In the genomic region with DNA sequence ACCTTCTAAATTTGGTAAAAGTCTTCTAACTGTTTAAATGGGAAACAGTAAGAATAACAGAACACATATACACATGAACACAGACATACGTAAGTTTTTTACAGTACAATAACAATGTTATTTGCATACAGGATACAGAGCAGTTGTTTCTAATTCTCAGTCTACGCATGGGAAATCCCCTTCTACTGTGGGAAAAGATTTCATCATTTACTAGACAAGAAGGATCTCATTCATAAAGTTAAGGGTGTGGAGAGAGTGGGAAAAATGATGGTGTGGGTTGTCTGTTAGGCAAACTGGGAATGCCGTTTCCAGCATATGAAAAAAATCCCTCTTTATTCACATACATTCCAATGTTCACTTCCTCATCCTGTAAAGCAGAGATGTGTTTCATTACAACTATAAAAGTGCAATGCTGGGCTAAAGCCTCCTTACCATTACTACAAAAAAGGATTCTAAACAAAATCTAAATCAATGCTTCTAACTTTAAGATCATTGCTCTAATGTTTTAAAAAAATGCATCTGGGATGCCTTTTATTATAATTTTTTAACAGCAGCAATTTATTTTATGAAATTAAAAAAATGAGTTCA, we compare ENCODE assay signal across 8 cellular contexts.
DNase-seq lines count a peak whose midpoint lies in the region; ATAC-seq and TF ChIP-seq lines count a peak whose summit lies in the region.

No MANE protein-coding gene starts in this region.

- H3K79me2 ChIP-seq in OCI-LY7 (ENCODE audit: insufficient read depth, low read depth, low read length) = no peaks in the 10 kb centered on the region

- H3K4me1 ChIP-seq in OCI-LY7 (ENCODE audit: insufficient read depth, low read length, poor library complexity, severe bottlenecking) (peaks cover 10% of the 10 kb centered on the region), left lung (no peaks in the 10 kb centered on the region)

- H3K27ac ChIP-seq in OCI-LY7 (ENCODE audit: low read depth, low read length, poor library complexity, severe bottlenecking) (no peak overlapping the region), left lung (no peak overlapping the region)

- H3K27me3 ChIP-seq in left lung = peaks cover 0 to 9% of the 10 kb centered on the region in 2 donors

- H3K4me3 ChIP-seq in HFF-Myc (replicated peaks; ENCODE audit: low read depth, low read length) (no peak overlapping the region), OCI-LY7 (ENCODE audit: low read depth, low read length, poor library complexity, severe bottlenecking) (no peak overlapping the region), left lung (no peak overlapping the region)

- H2AFZ ChIP-seq in OCI-LY7 (ENCODE audit: low read length) = no peak overlapping the region

- no peak overlapping the region for H3K27ac Mint-ChIP-seq in WTC11

- no peaks in the 10 kb centered on the region for H4K20me1 ChIP-seq in OCI-LY7 (ENCODE audit: insufficient read depth, low read length)

- no peaks in the 10 kb centered on the region for H3K36me3 Mint-ChIP-seq in WTC11

- H3K4me2 ChIP-seq in OCI-LY7 (ENCODE audit: low read length) = peak overlapping the region; percentile 54

- H3K9me3 ChIP-seq in OCI-LY7 (ENCODE audit: low read length) (no peaks in the 10 kb centered on the region), left lung (no peaks in the 10 kb centered on the region)

- ATAC-seq in GM18520 (IDR thresholded peaks at IDR 0.05; ENCODE audit: unreplicated experiment) (peak; percentile 94), left lung (peak; percentile 18), WTC11 (no peak)

- H3K9me3 Mint-ChIP-seq in WTC11 = peaks cover 3% of the 10 kb centered on the region; the same call in 1 of the 2 replicates

- BruUV-seq in OCI-LY7 (replicated peaks; lab: Mats Ljungman, UMichigan) = no TSS peak

- H3K27me3 Mint-ChIP-seq in WTC11 (ENCODE audit: low read depth) = no peaks in the 10 kb centered on the region

- H3K4me1 Mint-ChIP-seq in WTC11 = peaks cover 32% of the 10 kb centered on the region

- CTCF ChIA-PET in OCI-LY7 (lab: Charles Lee; ENCODE audit: unreplicated experiment) (no interaction called here), WTC11 (lab: Charles Lee) (interaction anchor here (1.1 kb wide), 1 partner anchor 10 kb away, joined by 3 read pairs; no protein-coding TSS in a partner anchor)

- H3K4me3 Mint-ChIP-seq in WTC11 = no peak overlapping the region

- POLR2A ChIA-PET in OCI-LY7 (lab: Charles Lee) = no interaction called here
- POLR2A ChIA-PET in WTC11 (lab: Charles Lee) = no interaction called here

- TF ChIP-seq CTCF in HFF-Myc (IDR thresholded peaks at IDR 0.05; ENCODE audit: low read depth, low read length, missing control alignments) (no peak), OCI-LY7 (conservative IDR thresholded peaks at IDR 0.05; ENCODE audit: low read length) (no peak), left lung (IDR thresholded peaks at IDR 0.05) (no peak), WTC11 (IDR thresholded peaks at IDR 0.05) (no peak)

- no peaks in the 10 kb centered on the region for H3K36me3 ChIP-seq in OCI-LY7 (ENCODE audit: insufficient read depth, low read length)
- no peaks in the 10 kb centered on the region for H3K36me3 ChIP-seq in left lung

- DNase-seq in HFF-Myc (ENCODE audit: extremely low read depth, low read depth) (peak; percentile 22), OCI-LY7 (ENCODE audit: low spot score) (peak; percentile 39), left lung (no peak), cerebellar cortex (ENCODE audit: low spot score) (no peak), NCI-H2107 (lab: John Stamatoyannopoulos, UW) (no peak), WTC11 (ENCODE audit: low spot score) (no peak)
- no peak for DNase-seq in activated CD4-positive, alpha-beta T cell treated with anti-CD3 and anti-CD28 coated beads for 1 hour

- no peaks in the 10 kb centered on the region for H3K9me2 ChIP-seq in OCI-LY7 (ENCODE audit: insufficient read depth, low read length)

- intact Hi-C loops in OCI-LY7 (cut with micrococcal nuclease; ENCODE audit: unreplicated experiment) = no loop called here
- intact Hi-C loops in left lung (cut with DNase I) = no loop called here

TF ChIP-seq in WTC11, 78 proteins besides CTCF, POLR2A, EP300 and RAD21:
- TF ChIP-seq MYBL2 (CRISPR knock-in tag; IDR thresholded peaks at IDR 0.05) = no peak
- TF ChIP-seq, protein P1, sequence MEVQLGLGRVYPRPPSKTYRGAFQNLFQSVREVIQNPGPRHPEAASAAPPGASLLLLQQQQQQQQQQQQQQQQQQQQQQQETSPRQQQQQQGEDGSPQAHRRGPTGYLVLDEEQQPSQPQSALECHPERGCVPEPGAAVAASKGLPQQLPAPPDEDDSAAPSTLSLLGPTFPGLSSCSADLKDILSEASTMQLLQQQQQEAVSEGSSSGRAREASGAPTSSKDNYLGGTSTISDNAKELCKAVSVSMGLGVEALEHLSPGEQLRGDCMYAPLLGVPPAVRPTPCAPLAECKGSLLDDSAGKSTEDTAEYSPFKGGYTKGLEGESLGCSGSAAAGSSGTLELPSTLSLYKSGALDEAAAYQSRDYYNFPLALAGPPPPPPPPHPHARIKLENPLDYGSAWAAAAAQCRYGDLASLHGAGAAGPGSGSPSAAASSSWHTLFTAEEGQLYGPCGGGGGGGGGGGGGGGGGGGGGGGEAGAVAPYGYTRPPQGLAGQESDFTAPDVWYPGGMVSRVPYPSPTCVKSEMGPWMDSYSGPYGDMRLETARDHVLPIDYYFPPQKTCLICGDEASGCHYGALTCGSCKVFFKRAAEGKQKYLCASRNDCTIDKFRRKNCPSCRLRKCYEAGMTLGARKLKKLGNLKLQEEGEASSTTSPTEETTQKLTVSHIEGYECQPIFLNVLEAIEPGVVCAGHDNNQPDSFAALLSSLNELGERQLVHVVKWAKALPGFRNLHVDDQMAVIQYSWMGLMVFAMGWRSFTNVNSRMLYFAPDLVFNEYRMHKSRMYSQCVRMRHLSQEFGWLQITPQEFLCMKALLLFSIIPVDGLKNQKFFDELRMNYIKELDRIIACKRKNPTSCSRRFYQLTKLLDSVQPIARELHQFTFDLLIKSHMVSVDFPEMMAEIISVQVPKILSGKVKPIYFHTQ (CRISPR knock-in tag; IDR thresholded peaks at IDR 0.05) = no peak
- TF ChIP-seq ZBTB21 (CRISPR knock-in tag; IDR thresholded peaks at IDR 0.05; ENCODE audit: borderline replicate concordance) = no peak
- TF ChIP-seq, protein P2, sequence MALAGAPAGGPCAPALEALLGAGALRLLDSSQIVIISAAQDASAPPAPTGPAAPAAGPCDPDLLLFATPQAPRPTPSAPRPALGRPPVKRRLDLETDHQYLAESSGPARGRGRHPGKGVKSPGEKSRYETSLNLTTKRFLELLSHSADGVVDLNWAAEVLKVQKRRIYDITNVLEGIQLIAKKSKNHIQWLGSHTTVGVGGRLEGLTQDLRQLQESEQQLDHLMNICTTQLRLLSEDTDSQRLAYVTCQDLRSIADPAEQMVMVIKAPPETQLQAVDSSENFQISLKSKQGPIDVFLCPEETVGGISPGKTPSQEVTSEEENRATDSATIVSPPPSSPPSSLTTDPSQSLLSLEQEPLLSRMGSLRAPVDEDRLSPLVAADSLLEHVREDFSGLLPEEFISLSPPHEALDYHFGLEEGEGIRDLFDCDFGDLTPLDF (CRISPR knock-in tag; IDR thresholded peaks at IDR 0.05) = no peak
- TF ChIP-seq ELF4 (CRISPR knock-in tag; IDR thresholded peaks at IDR 0.05; ENCODE audit: low read depth) = no peak
- TF ChIP-seq, protein P3, sequence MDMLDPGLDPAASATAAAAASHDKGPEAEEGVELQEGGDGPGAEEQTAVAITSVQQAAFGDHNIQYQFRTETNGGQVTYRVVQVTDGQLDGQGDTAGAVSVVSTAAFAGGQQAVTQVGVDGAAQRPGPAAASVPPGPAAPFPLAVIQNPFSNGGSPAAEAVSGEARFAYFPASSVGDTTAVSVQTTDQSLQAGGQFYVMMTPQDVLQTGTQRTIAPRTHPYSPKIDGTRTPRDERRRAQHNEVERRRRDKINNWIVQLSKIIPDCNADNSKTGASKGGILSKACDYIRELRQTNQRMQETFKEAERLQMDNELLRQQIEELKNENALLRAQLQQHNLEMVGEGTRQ (CRISPR knock-in tag; IDR thresholded peaks at IDR 0.05) = no peak
- no peak for TF ChIP-seq MXD4 (CRISPR knock-in tag; IDR thresholded peaks at IDR 0.05; ENCODE audit: borderline replicate concordance)
- no peak for TF ChIP-seq JAZF1 (CRISPR knock-in tag; IDR thresholded peaks at IDR 0.05)
- TF ChIP-seq TEAD4 (CRISPR knock-in tag; IDR thresholded peaks at IDR 0.05) = no peak
- TF ChIP-seq ZNF219 (CRISPR knock-in tag; IDR thresholded peaks at IDR 0.05; ENCODE audit: borderline replicate concordance) = no peak
TF ChIP-seq in WTC11: peak in this region for 0.

Comparison
In these comparisons a context has a peak if more than half of its experiments do, and no peak if none do; other contexts are left out.
1. DNase-seq: peak in HFF-Myc (single experiment) and OCI-LY7 (single experiment); none in left lung (0 of 2), activated CD4-positive, alpha-beta T cell treated with anti-CD3 and anti-CD28 coated beads for 1 hour (single experiment), cerebellar cortex (single experiment), NCI-H2107 (single experiment) and WTC11 (single experiment).